Comparison of ENCODE assay signal across 22 cellular contexts in genomic region chr5:59149271-59149670, GRCh38.
"Had no signal": no experiment of that assay in that cellular context is flagged by ENCODE, and none has a peak within 500 bp of the region (broad histone marks: within the 10 kb centered on the region; RNA-seq: fewer than 3 reads in every experiment).

No MANE protein-coding gene starts in this region.

- H3K27ac ChIP-seq: thoracic aorta had no signal

- H3K9me3 Mint-ChIP-seq: activated CD4-positive, alpha-beta memory T cell treated with anti-CD3 and anti-CD28 coated beads, Interleukin-2, amount 10 ng/mL, durations not matched to agents 7 days and 5 days; brain; neural crest cell had no signal

- ATAC-seq: activated CD8-positive, alpha-beta memory T cell treated with anti-CD3 and anti-CD28 coated beads, Interleukin-2, amount 10 ng/mL, durations not matched to agents 7 days and 5 days; naive thymus-derived CD4-positive, alpha-beta T cell; sciatic nerve; WTC11 had no signal

- DNase-seq: activated CD4-positive, alpha-beta memory T cell treated with anti-CD3 and anti-CD28 coated beads, Interleukin-2, amount 10 ng/mL, durations not matched to agents 7 days and 5 days; activated CD8-positive, alpha-beta memory T cell treated with anti-CD3 and anti-CD28 coated beads, Interleukin-2, amount 10 ng/mL, durations not matched to agents 7 days and 5 days; activated effector memory CD4-positive, alpha-beta T cell treated with anti-CD3 and anti-CD28 coated beads, Interleukin-2, amount 50 U/mL, for 16 hours; activated naive CD4-positive, alpha-beta T cell treated with anti-CD3 and anti-CD28 coated beads, Interleukin-2, amount 10 ng/mL, durations not matched to agents 7 days and 5 days; activated T-cell treated with anti-CD3 and anti-CD28 coated beads for 4 hours; anterior cingulate cortex; foreskin fibroblast; kidney; naive thymus-derived CD4-positive, alpha-beta T cell; occipital lobe; posterior cingulate gyrus; stimulated activated CD4-positive, alpha-beta T cell treated with anti-CD3 and anti-CD28 coated beads, Interleukin-4, amount 100 ng/mL, for 1 hour; stimulated activated naive CD4-positive, alpha-beta T cell; T-helper 1 cell; T-helper 9 cell had no signal

- H3K27ac Mint-ChIP-seq: activated CD4-positive, alpha-beta memory T cell treated with anti-CD3 and anti-CD28 coated beads, Interleukin-2, amount 10 ng/mL, durations not matched to agents 7 days and 5 days; activated CD8-positive, alpha-beta memory T cell treated with anti-CD3 and anti-CD28 coated beads, Interleukin-2, amount 10 ng/mL, durations not matched to agents 7 days and 5 days; activated naive CD4-positive, alpha-beta T cell treated with anti-CD3 and anti-CD28 coated beads, Interleukin-2, amount 10 ng/mL, durations not matched to agents 7 days and 5 days; type B pancreatic cell; WTC11 had no signal

- H3K27me3 Mint-ChIP-seq: activated CD4-positive, alpha-beta memory T cell treated with anti-CD3 and anti-CD28 coated beads, Interleukin-2, amount 10 ng/mL, durations not matched to agents 7 days and 5 days; activated CD8-positive, alpha-beta memory T cell treated with anti-CD3 and anti-CD28 coated beads, Interleukin-2, amount 10 ng/mL, durations not matched to agents 7 days and 5 days; activated naive CD4-positive, alpha-beta T cell treated with anti-CD3 and anti-CD28 coated beads, Interleukin-2, amount 10 ng/mL, durations not matched to agents 7 days and 5 days; brain; type B pancreatic cell had no signal

- H3K36me3 ChIP-seq: thoracic aorta had no signal

- H3K36me3 Mint-ChIP-seq: brain had no signal

- H3K9me3 ChIP-seq: thoracic aorta had no signal

- H3K4me3 Mint-ChIP-seq: activated CD4-positive, alpha-beta memory T cell treated with anti-CD3 and anti-CD28 coated beads, Interleukin-2, amount 10 ng/mL, durations not matched to agents 7 days and 5 days; activated CD8-positive, alpha-beta memory T cell treated with anti-CD3 and anti-CD28 coated beads, Interleukin-2, amount 10 ng/mL, durations not matched to agents 7 days and 5 days; activated naive CD4-positive, alpha-beta T cell treated with anti-CD3 and anti-CD28 coated beads, Interleukin-2, amount 10 ng/mL, durations not matched to agents 7 days and 5 days; brain; naive thymus-derived CD4-positive, alpha-beta T cell; neural crest cell; type B pancreatic cell; WTC11 had no signal

- H3K4me3 ChIP-seq: lung, thoracic aorta had no signal
